In genomic region chr6:44228031-44228430, GRCh38 we compare ENCODE assay signal across 23 cellular contexts. TPM values are rescaled to one million over a fixed set of nuclear protein-coding genes. Genes with fewer than 3 reads are reported as not detected.
DNase-seq lines count a peak whose midpoint lies in the region; ATAC-seq, FAIRE-seq and TF ChIP-seq lines count a peak whose summit lies in the region.
"Had no signal": no experiment of that assay in that cellular context is flagged by ENCODE, and none has a peak within 500 bp of the region (broad histone marks: within the 10 kb centered on the region; RNA-seq: fewer than 3 reads in every experiment).

No MANE protein-coding gene starts in this region.

- H3K4me3 Mint-ChIP-seq in activated CD8-positive, alpha-beta T cell treated with anti-CD3 and anti-CD28 coated beads for 36 hours: no peak overlapping the region
- H3K4me3 Mint-ChIP-seq: T-helper 1 cell treated with Interleukin-12 subunit alpha and Interleukin-12 subunit beta and Interleukin-4 antibody, amounts not matched to agents 30 μg/mL and 1 μg/mL, for 36 hours had no signal

- H3K4me1 ChIP-seq in heart left ventricle (peaks cover 6 to 98% (median 68%) of the 10 kb centered on the region in 12 donors), right atrium auricular region (peaks cover 0 to 81% of the 10 kb centered on the region in 2 donors), psoas muscle (peaks cover 65% of the 10 kb centered on the region)

- peaks cover 18% of the 10 kb centered on the region for H3K4me1 Mint-ChIP-seq in activated CD8-positive, alpha-beta T cell treated with anti-CD3 and anti-CD28 coated beads for 36 hours (ENCODE audit: low read depth)

- CTCF ChIA-PET in activated CD8-positive, alpha-beta T cell treated with anti-CD3 and anti-CD28 coated beads for 36 hours (lab: Charles Lee): interaction anchor here (1.3 to 7.1 kb wide), 3 partner anchors 7 to 55 kb away, joined by 3 to 52 read pairs (median 4); no protein-coding TSS in a partner anchor

- POLR2A ChIA-PET in activated CD8-positive, alpha-beta T cell treated with anti-CD3 and anti-CD28 coated beads for 36 hours (lab: Charles Lee): interaction anchor here (7.7 kb wide), 1 partner anchor 17 kb away, joined by 131 read pairs; the partner anchor contains the start of gene HSP90AB1

- TF ChIP-seq CTCF in heart left ventricle (IDR thresholded peaks at IDR 0.05) (no peak), right atrium auricular region (IDR thresholded peaks at IDR 0.05) (no peak), psoas muscle (IDR thresholded peaks at IDR 0.05) (no peak)
- no peak for TF ChIP-seq CTCF in activated CD8-positive, alpha-beta T cell treated with anti-CD3 and anti-CD28 coated beads for 36 hours (IDR thresholded peaks at IDR 0.05)

- no peaks in the 10 kb centered on the region for H3K27me3 ChIP-seq in heart left ventricle
- no peaks in the 10 kb centered on the region for H3K27me3 ChIP-seq in right atrium auricular region
- no peaks in the 10 kb centered on the region for H3K27me3 ChIP-seq in psoas muscle (ENCODE audit: insufficient read depth in 3 of 3, low read length in 2 of 3)
- H3K27me3 ChIP-seq: BLaER1, hepatocyte, upper lobe of right lung had no signal

- H3K36me3 ChIP-seq in heart left ventricle (peaks cover 0 to 44% (median 36%) of the 10 kb centered on the region in 9 donors), right atrium auricular region (peaks cover 38% of the 10 kb centered on the region), psoas muscle (ENCODE audit: insufficient read depth in 1 of 2, low read depth in 1 of 2) (peaks cover 2 to 36% of the 10 kb centered on the region in 2 donors)

- no peaks in the 10 kb centered on the region for H3K9me3 Mint-ChIP-seq in activated CD8-positive, alpha-beta T cell treated with anti-CD3 and anti-CD28 coated beads for 36 hours
- H3K9me3 Mint-ChIP-seq: T-helper 1 cell treated with Interleukin-12 subunit alpha and Interleukin-12 subunit beta and Interleukin-4 antibody, amounts not matched to agents 30 μg/mL and 1 μg/mL, for 36 hours had no signal

- no peak overlapping the region for H3K27ac Mint-ChIP-seq in activated CD8-positive, alpha-beta T cell treated with anti-CD3 and anti-CD28 coated beads for 36 hours
- H3K27ac Mint-ChIP-seq: T-helper 1 cell treated with Interleukin-12 subunit alpha and Interleukin-12 subunit beta and Interleukin-4 antibody, amounts not matched to agents 30 μg/mL and 1 μg/mL, for 36 hours had no signal

- peaks cover 52% of the 10 kb centered on the region for H3K36me3 Mint-ChIP-seq in activated CD8-positive, alpha-beta T cell treated with anti-CD3 and anti-CD28 coated beads for 36 hours (ENCODE audit: low read depth)

- no peak for TF ChIP-seq POLR2A in heart left ventricle (IDR thresholded peaks at IDR 0.05)

- DNase-seq in heart left ventricle (peak in 1 of 5 donors; percentile 42), left ventricle myocardium superior (no peak), right atrium auricular region (ENCODE audit: low spot score) (no peak), psoas muscle (no peak), RCC 7860 (ENCODE audit: low spot score) (no peak), NCI-H2171 (lab: John Stamatoyannopoulos, UW) (no peak)
- DNase-seq in activated CD8-positive, alpha-beta T cell treated with anti-CD3 and anti-CD28 coated beads for 36 hours: no peak
- DNase-seq: activated CD4-positive, alpha-beta T cell treated with anti-CD3 and anti-CD28 coated beads, Interleukin-2, amount 50 U/mL, for 4 hours; activated T-cell treated with anti-CD3 and anti-CD28 coated beads for 4 hours; amniotic stem cell; NCI-H1417; NCI-H69; upper lobe of right lung; WERI-Rb-1 had no signal

- ATAC-seq in heart left ventricle: no peak
- no peak for ATAC-seq in left ventricle myocardium superior
- no peak for ATAC-seq in psoas muscle
- ATAC-seq in GM19467 (IDR thresholded peaks at IDR 0.05; ENCODE audit: unreplicated experiment): no peak
- ATAC-seq in activated CD8-positive, alpha-beta T cell treated with anti-CD3 and anti-CD28 coated beads for 36 hours: no peak
- ATAC-seq: A549, upper lobe of right lung had no signal

- H3K27ac ChIP-seq in heart left ventricle: peak overlapping the region; percentile 81 to 99 (median 92)
- peak overlapping the region; percentile 98 for H3K27ac ChIP-seq in right atrium auricular region
- peak overlapping the region; percentile 87 for H3K27ac ChIP-seq in psoas muscle
- H3K27ac ChIP-seq: A549, hepatocyte, upper lobe of right lung, WERI-Rb-1 had no signal

- no peak for FAIRE-seq in RCC 7860 (lab: Jason Lieb, UNC)
- FAIRE-seq: A549, D721Med had no signal

- H3K27me3 Mint-ChIP-seq in activated CD8-positive, alpha-beta T cell treated with anti-CD3 and anti-CD28 coated beads for 36 hours: no peaks in the 10 kb centered on the region

- 54 to 66% (median 61%) methylated on average over 6 of the region's 6 CpGs for WGBS in heart left ventricle, 4 donors
- WGBS in psoas muscle, 3 donors: 36 to 61% (median 49%) methylated on average over 6 of the region's 6 CpGs

- intact Hi-C loops in heart left ventricle (cut with DNase I) (no loop called here), left ventricle myocardium superior (cut with micrococcal nuclease) (no loop called here), psoas muscle (cut with DNase I) (loop anchor here in 1 of 2 donors (5.0 kb wide), 1 partner anchor 126 kb away; no protein-coding TSS in a partner anchor)
- intact Hi-C loops in activated CD8-positive, alpha-beta T cell treated with anti-CD3 and anti-CD28 coated beads for 36 hours (cut with micrococcal nuclease): no loop called here

- H3K4me3 ChIP-seq in heart left ventricle: peak overlapping the region in 9 of 12 donors; percentile 12 to 56 (median 48)
- peak overlapping the region in 1 of 2 donors; percentile 39 for H3K4me3 ChIP-seq in right atrium auricular region
- H3K4me3 ChIP-seq in psoas muscle: peak overlapping the region; percentile 71
- H3K4me3 ChIP-seq: A549, BLaER1, hepatocyte, upper lobe of right lung had no signal

- no peaks in the 10 kb centered on the region for H3K9me3 ChIP-seq in heart left ventricle
- no peaks in the 10 kb centered on the region for H3K9me3 ChIP-seq in right atrium auricular region
- H3K9me3 ChIP-seq in psoas muscle: no peaks in the 10 kb centered on the region
- H3K9me3 ChIP-seq: A549, BLaER1, upper lobe of right lung had no signal

RNA-seq across cellular contexts. Expression of gene SLC29A1, which starts 4.6 kb away (rescaled TPM):
- total RNA-seq in heart left ventricle (100 to 1,000 TPM in 8 of 9 donors, 10 to 100 TPM in 1; 94.9 to 319 (median 136) TPM), left ventricle myocardium superior (217 TPM), right atrium auricular region (100 to 1,000 TPM; 105 to 256 TPM), psoas muscle (10 to 100 TPM; 29.6 to 80.7 (median 41.6) TPM)
- polyA plus RNA-seq in heart left ventricle (10 to 100 TPM; 48.0 to 77.5 TPM), psoas muscle (10 to 100 TPM; 29.1 to 39.7 (median 39.1) TPM)
- total RNA-seq in activated CD8-positive, alpha-beta T cell treated with anti-CD3 and anti-CD28 coated beads for 36 hours: 10 to 100 TPM; 56.1 to 57.4 TPM

RNA-seq across cellular contexts. Expression of gene MYMX, which starts 11.3 kb away (rescaled TPM):
- under 1 TPM in 6 of 9 donors, not detected in 3; 0.31 to 0.96 (median 0.68) TPM for total RNA-seq in heart left ventricle
- under 1 TPM in 1 of 2 donors, not detected in 1; 0.42 TPM for polyA plus RNA-seq in heart left ventricle
- total RNA-seq in left ventricle myocardium superior: 0.67 TPM
- total RNA-seq in right atrium auricular region: not detected
- under 1 TPM in 3 of 4 donors, not detected in 1; 0.34 to 0.54 (median 0.36) TPM for total RNA-seq in psoas muscle
- polyA plus RNA-seq in psoas muscle: under 1 TPM in 2 of 3 donors, not detected in 1; 0.09 to 0.61 TPM
- total RNA-seq in activated CD8-positive, alpha-beta T cell treated with anti-CD3 and anti-CD28 coated beads for 36 hours: not detected
- total RNA-seq: cerebellum, H4, hepatocyte, lung microvascular endothelial cell had no signal
- polyA plus RNA-seq: A549, hepatocyte had no signal

RNA-seq across cellular contexts. Expression of gene HSP90AB1, which starts 18.9 kb away (rescaled TPM):
- 1,000 to 10,000 TPM in 2 of 9 donors, 100 to 1,000 TPM in 7; 725 to 1,040 (median 857) TPM for total RNA-seq in heart left ventricle
- 100 to 1,000 TPM; 375 to 959 TPM for polyA plus RNA-seq in heart left ventricle
- 873 TPM for total RNA-seq in left ventricle myocardium superior
- total RNA-seq in right atrium auricular region: 100 to 1,000 TPM; 716 to 772 TPM
- 1,000 to 10,000 TPM; 1,150 to 1,595 (median 1,339) TPM for total RNA-seq in psoas muscle
- 1,000 to 10,000 TPM in 2 of 3 donors, 100 to 1,000 TPM in 1; 743 to 1,128 (median 1,033) TPM for polyA plus RNA-seq in psoas muscle
- 1,000 to 10,000 TPM; 2,124 to 2,130 TPM for total RNA-seq in activated CD8-positive, alpha-beta T cell treated with anti-CD3 and anti-CD28 coated beads for 36 hours

RNA-seq across cellular contexts. Expression of gene SLC35B2, which starts 29.3 kb away (rescaled TPM):
- 10 to 100 TPM; 18.1 to 35.6 (median 26.4) TPM for total RNA-seq in heart left ventricle
- 10 to 100 TPM; 10.2 to 36.7 TPM for polyA plus RNA-seq in heart left ventricle
- total RNA-seq in left ventricle myocardium superior: 20.0 TPM
- total RNA-seq in right atrium auricular region: 10 to 100 TPM; 23.0 to 23.7 TPM
- total RNA-seq in psoas muscle: 10 to 100 TPM; 10.9 to 23.3 (median 18.0) TPM
- 10 to 100 TPM; 16.0 to 23.6 (median 20.8) TPM for polyA plus RNA-seq in psoas muscle
- 10 to 100 TPM; 15.4 to 16.7 TPM for total RNA-seq in activated CD8-positive, alpha-beta T cell treated with anti-CD3 and anti-CD28 coated beads for 36 hours

RNA-seq across cellular contexts. Expression of gene NFKBIE, which starts 37.3 kb away (rescaled TPM):
- 10 to 100 TPM in 1 of 9 donors, 1 to 10 TPM in 8; 2.5 to 13.1 (median 3.8) TPM for total RNA-seq in heart left ventricle
- polyA plus RNA-seq in heart left ventricle: 1 to 10 TPM; 4.0 to 5.8 TPM
- 3.1 TPM for total RNA-seq in left ventricle myocardium superior
- total RNA-seq in right atrium auricular region: 1 to 10 TPM; 3.8 to 8.7 TPM
- 1 to 10 TPM; 2.1 to 5.0 (median 3.0) TPM for total RNA-seq in psoas muscle
- 1 to 10 TPM; 2.8 to 5.2 (median 4.0) TPM for polyA plus RNA-seq in psoas muscle
- total RNA-seq in activated CD8-positive, alpha-beta T cell treated with anti-CD3 and anti-CD28 coated beads for 36 hours: 10 to 100 TPM; 13.3 to 17.9 TPM
